ENCODE assay signal across 8 cellular contexts in genomic region chr5:71932649-71933338, GRCh38.
DNase-seq lines count a peak whose midpoint lies in the region; ATAC-seq and FAIRE-seq lines count a peak whose summit lies in the region.

No MANE protein-coding gene starts in this region.

- H3K9me3 ChIP-seq in adipocyte (ENCODE audit: control insufficient read depth, low read length) (no peaks in the 10 kb centered on the region), right cardiac atrium (ENCODE audit: control insufficient read depth, low read length) (no peaks in the 10 kb centered on the region), small intestine (ENCODE audit: control insufficient read depth, low read depth) (no peaks in the 10 kb centered on the region)

- WGBS in right cardiac atrium = 22% methylated on average over 8 of the region's 8 CpGs
- 6 to 38% (median 31%) methylated on average over 8 of the region's 8 CpGs for WGBS in small intestine, 3 donors

- H3K4me3 ChIP-seq in adipocyte (ENCODE audit: low read length) = no peak overlapping the region
- no peak overlapping the region for H3K4me3 ChIP-seq in right cardiac atrium (ENCODE audit: low read length)
- H3K4me3 ChIP-seq in small intestine (ENCODE audit: low read depth in 1 of 2, low read length in 2 of 2) = no peak overlapping the region

- H3K36me3 Mint-ChIP-seq in activated naive CD4-positive, alpha-beta T cell treated with anti-CD3 and anti-CD28 coated beads, Interleukin-2, amount 50 U/mL, for 72 hours = no peaks in the 10 kb centered on the region

- DNase-seq in HuH-7 (ENCODE audit: low spot score) (peak; percentile 23), adipocyte (ENCODE audit: low read depth) (peak; percentile 31), right cardiac atrium (peak; percentile 74 to 86 (median 82)), small intestine (peak; percentile 95), NCI-H1694 (lab: John Stamatoyannopoulos, UW) (no peak)
- DNase-seq in activated naive CD4-positive, alpha-beta T cell treated with anti-CD3 and anti-CD28 coated beads, Interleukin-2, amount 50 U/mL, for 72 hours (ENCODE audit: low spot score in 2 of 2) = no peak
- no peak for DNase-seq in activated naive CD4-positive, alpha-beta T cell (lab: John Stamatoyannopoulos, UW)

- no peak overlapping the region for H3K27ac Mint-ChIP-seq in activated naive CD4-positive, alpha-beta T cell treated with anti-CD3 and anti-CD28 coated beads, Interleukin-2, amount 50 U/mL, for 72 hours

- no peak for FAIRE-seq in small intestine (lab: Jason Lieb, UNC)

- peaks cover 25% of the 10 kb centered on the region for H3K4me1 ChIP-seq in adipocyte (ENCODE audit: control insufficient read depth, insufficient read depth, low read length)
- H3K4me1 ChIP-seq in right cardiac atrium (ENCODE audit: control insufficient read depth, insufficient read depth, low read length) = peaks cover 6% of the 10 kb centered on the region
- peaks cover 0 to 11% of the 10 kb centered on the region in 2 donors for H3K4me1 ChIP-seq in small intestine (ENCODE audit: control insufficient read depth in 2 of 2, insufficient read depth in 1 of 2, low read depth in 1 of 2, low read length in 1 of 2)

- no peaks in the 10 kb centered on the region for H3K27me3 ChIP-seq in adipocyte (replicated peaks; ENCODE audit: control insufficient read depth, insufficient read depth, low read length)
- no peaks in the 10 kb centered on the region for H3K27me3 ChIP-seq in right cardiac atrium (ENCODE audit: control insufficient read depth, insufficient read depth)
- H3K27me3 ChIP-seq in small intestine (ENCODE audit: control insufficient read depth in 2 of 2, insufficient read depth in 2 of 2, low read length in 2 of 2) = no peaks in the 10 kb centered on the region

- peak overlapping the region; percentile 63 for H3K27ac ChIP-seq in right cardiac atrium (ENCODE audit: low read length)
- peak overlapping the region; percentile 90 to 99 for H3K27ac ChIP-seq in small intestine (ENCODE audit: low read depth in 1 of 2, low read length in 1 of 2)

- intact Hi-C loops in right cardiac atrium (cut with DNase I) = loop anchor here in 1 of 4 donors (10.0 kb wide), 1 partner anchor 82 kb away; no protein-coding TSS in a partner anchor

- ATAC-seq in right cardiac atrium (peak; percentile 85 to 94), HG03439 (IDR thresholded peaks at IDR 0.05; ENCODE audit: unreplicated experiment) (no peak)
- ATAC-seq in activated naive CD4-positive, alpha-beta T cell treated with anti-CD3 and anti-CD28 coated beads, Interleukin-2, amount 50 U/mL, for 72 hours = no peak

- peaks cover under 1 to 6% of the 10 kb centered on the region in 2 donors for H3K9me3 Mint-ChIP-seq in activated naive CD4-positive, alpha-beta T cell treated with anti-CD3 and anti-CD28 coated beads, Interleukin-2, amount 50 U/mL, for 72 hours

- H3K36me3 ChIP-seq in adipocyte (ENCODE audit: control insufficient read depth, insufficient read depth, low read length, severe bottlenecking) (no peaks in the 10 kb centered on the region), small intestine (ENCODE audit: control insufficient read depth in 2 of 2, insufficient read depth in 2 of 2, low read length in 2 of 2) (no peaks in the 10 kb centered on the region)

- peak overlapping the region; percentile 48 for H3K9ac ChIP-seq in adipocyte (ENCODE audit: low read length)

Comparison
In these comparisons a context has a peak if more than half of its experiments do, and no peak if none do; other contexts are left out.
1. DNase-seq: peak in HuH-7 (single experiment), adipocyte (single experiment), right cardiac atrium (3 of 3) and small intestine (single experiment); none in NCI-H1694 (single experiment), activated naive CD4-positive, alpha-beta T cell treated with anti-CD3 and anti-CD28 coated beads, Interleukin-2, amount 50 U/mL, for 72 hours (0 of 2) and activated naive CD4-positive, alpha-beta T cell (0 of 4).
2. ATAC-seq: peak in right cardiac atrium (2 of 2); none in activated naive CD4-positive, alpha-beta T cell treated with anti-CD3 and anti-CD28 coated beads, Interleukin-2, amount 50 U/mL, for 72 hours (0 of 2) and HG03439 (single experiment).